2 cellular contexts compared by ENCODE assay signal in genomic region chr7:33805630-33806233, GRCh38.
TF ChIP-seq lines count a peak whose summit lies in the region.

No MANE protein-coding gene starts in this region.

TF ChIP-seq in IMR-90, 13 proteins besides CTCF, POLR2A, EP300 and RAD21 (continued from another document):
- TF ChIP-seq USF2 (IDR thresholded peaks at IDR 0.05; ENCODE audit: low read depth, low read length) (no peak), RCOR1 (IDR thresholded peaks at IDR 0.05; ENCODE audit: insufficient replicate concordance, low read length) (no peak), FOS (IDR thresholded peaks at IDR 0.05; ENCODE audit: low read depth, low read length) (no peak), MAZ (IDR thresholded peaks at IDR 0.05; ENCODE audit: borderline replicate concordance, low read depth, low read length) (no peak), BHLHE40 (IDR thresholded peaks at IDR 0.05; ENCODE audit: low read depth, low read length) (no peak), CEBPB (IDR thresholded peaks at IDR 0.05; ENCODE audit: low read depth, low read length) (no peak), CHD1 (IDR thresholded peaks at IDR 0.05; ENCODE audit: low read depth, low read length) (no peak), SMC3 (IDR thresholded peaks at IDR 0.05; ENCODE audit: low read depth, low read length) (no peak), RFX5 (IDR thresholded peaks at IDR 0.05; ENCODE audit: low read depth, low read length) (no peak), ELK1 (IDR thresholded peaks at IDR 0.05; ENCODE audit: borderline replicate concordance, low read depth, low read length) (no peak), MXI1 (IDR thresholded peaks at IDR 0.05; ENCODE audit: borderline replicate concordance, low read depth, low read length) (no peak), NFE2L2 (IDR thresholded peaks at IDR 0.05; ENCODE audit: low read depth, low read length) (no peak)

TF ChIP-seq in endothelial cell of umbilical vein, 7 proteins besides CTCF, POLR2A, EP300 and RAD21 (continued from another document):
- TF ChIP-seq FOS (IDR thresholded peaks at IDR 0.05; ENCODE audit: borderline replicate concordance, insufficient read depth, low read length) (peak; percentile 42), GATA2 (IDR thresholded peaks at IDR 0.05; ENCODE audit: insufficient read depth, insufficient read length, low read depth, low read length) (peak; percentile 71)
